ENCODE assay signal across 1 cellular context in the genomic region with DNA sequence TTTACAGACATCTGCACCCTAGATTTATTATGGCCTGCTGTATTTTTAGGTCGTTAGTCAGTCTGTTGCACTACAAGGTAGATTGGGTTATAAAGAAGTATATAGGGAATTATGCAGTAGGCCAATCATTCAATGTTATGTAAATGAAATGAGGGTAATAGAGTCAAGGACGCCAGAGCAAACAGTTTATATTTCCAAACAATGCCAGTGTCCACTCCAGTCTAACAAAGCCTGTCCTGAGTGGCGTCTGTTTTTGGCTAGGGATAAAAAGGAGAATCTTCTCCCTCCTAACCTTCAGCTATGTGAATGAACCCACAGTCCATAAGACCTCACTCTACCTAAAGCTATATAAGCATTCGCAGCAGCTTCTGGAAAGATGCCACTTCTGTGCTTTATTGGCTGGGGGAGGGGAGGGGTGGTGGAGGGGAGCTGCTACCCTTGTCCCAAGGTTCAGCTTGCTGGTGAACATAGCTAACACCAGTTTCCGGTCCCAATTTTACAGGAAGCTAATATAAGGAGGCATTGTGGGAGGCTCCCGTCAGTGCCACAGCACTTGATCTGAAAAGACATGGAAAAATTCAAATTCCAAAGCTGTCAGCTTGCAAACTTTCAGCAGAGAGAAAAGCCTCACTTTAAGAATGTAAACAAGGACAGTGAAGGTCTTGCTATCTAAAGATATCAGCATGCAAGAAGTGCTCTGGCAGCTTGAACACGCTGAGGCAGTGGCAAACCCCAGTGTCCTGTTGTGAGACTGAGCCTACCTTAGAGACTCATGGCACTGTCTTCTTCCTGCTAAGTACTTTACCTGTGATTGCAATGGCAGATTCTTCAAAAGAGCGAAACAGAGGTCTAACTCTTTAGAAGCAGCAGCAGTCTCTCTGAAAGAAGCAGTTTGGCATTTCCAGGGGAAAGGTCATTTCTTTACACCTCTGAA.
TF ChIP-seq lines count a peak whose summit lies in the region.

No MANE protein-coding gene starts in this region.

TF ChIP-seq in IMR-90, 13 proteins besides CTCF, POLR2A, EP300 and RAD21:
- TF ChIP-seq MXI1 (IDR thresholded peaks at IDR 0.05; ENCODE audit: borderline replicate concordance, low read depth, low read length) (no peak), RFX5 (IDR thresholded peaks at IDR 0.05; ENCODE audit: low read depth, low read length) (no peak), RCOR1 (IDR thresholded peaks at IDR 0.05; ENCODE audit: insufficient replicate concordance, low read length) (no peak), NFE2L2 (IDR thresholded peaks at IDR 0.05; ENCODE audit: low read depth, low read length) (no peak), SMC3 (IDR thresholded peaks at IDR 0.05; ENCODE audit: low read depth, low read length) (no peak)
- TF ChIP-seq, protein P1, sequence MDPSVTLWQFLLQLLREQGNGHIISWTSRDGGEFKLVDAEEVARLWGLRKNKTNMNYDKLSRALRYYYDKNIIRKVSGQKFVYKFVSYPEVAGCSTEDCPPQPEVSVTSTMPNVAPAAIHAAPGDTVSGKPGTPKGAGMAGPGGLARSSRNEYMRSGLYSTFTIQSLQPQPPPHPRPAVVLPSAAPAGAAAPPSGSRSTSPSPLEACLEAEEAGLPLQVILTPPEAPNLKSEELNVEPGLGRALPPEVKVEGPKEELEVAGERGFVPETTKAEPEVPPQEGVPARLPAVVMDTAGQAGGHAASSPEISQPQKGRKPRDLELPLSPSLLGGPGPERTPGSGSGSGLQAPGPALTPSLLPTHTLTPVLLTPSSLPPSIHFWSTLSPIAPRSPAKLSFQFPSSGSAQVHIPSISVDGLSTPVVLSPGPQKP (IDR thresholded peaks at IDR 0.05; ENCODE audit: borderline replicate concordance, low read depth, low read length), result no peak
TF ChIP-seq in IMR-90: peak in this region for 0.
